Comparison of ENCODE assay signal across 9 cellular contexts in genomic region chr6:166341915-166342292, GRCh38. TPM values are rescaled to one million over a fixed set of nuclear protein-coding genes. Genes with fewer than 3 reads are reported as not detected.
DNase-seq lines count a peak whose midpoint lies in the region; ATAC-seq and TF ChIP-seq lines count a peak whose summit lies in the region.
"Had no signal": no experiment of that assay in that cellular context is flagged by ENCODE, and none has a peak within 500 bp of the region (broad histone marks: within the 10 kb centered on the region; RNA-seq: fewer than 3 reads in every experiment).

No MANE protein-coding gene starts in this region.

- DNase-seq in GM03348 (ENCODE audit: low spot score) (peak; percentile 53), PC-3 (no peak), NCI-H2227 (lab: John Stamatoyannopoulos, UW; ENCODE audit: unreplicated experiment) (no peak), hippocampal formation (lab: John Stamatoyannopoulos, UW) (no peak)

- ATAC-seq in PC-3 (peak; percentile 27), GM19395 (IDR thresholded peaks at IDR 0.05; ENCODE audit: unreplicated experiment) (no peak), GM18873 (IDR thresholded peaks at IDR 0.05; ENCODE audit: low FRiP score, unreplicated experiment) (no peak)

- H3F3A ChIP-seq in PC-3 (ENCODE audit: low read length, unreplicated experiment), result no peaks in the 10 kb centered on the region

- no peaks in the 10 kb centered on the region for H3K27me3 Mint-ChIP-seq in dendritic cell treated with granulocyte-macrophage colony-stimulating factor and Interleukin-4, amounts not matched to agents 40 ng/mL and 50 ng/mL, for 4 days

- POLR2A ChIA-PET in PC-3 (lab: Charles Lee; ENCODE audit: unreplicated experiment), result no interaction called here

- CTCF ChIA-PET in PC-3 (lab: Charles Lee), result no interaction called here

- H3K4me3 Mint-ChIP-seq in dendritic cell treated with granulocyte-macrophage colony-stimulating factor and Interleukin-4, amounts not matched to agents 40 ng/mL and 50 ng/mL, for 4 days, result peak overlapping the region; percentile 92

- H3K36me3 ChIP-seq in PC-3 (ENCODE audit: low read depth, low read length), result no peaks in the 10 kb centered on the region
- H3K36me3 ChIP-seq in muscle layer of colon (ENCODE audit: insufficient read depth, low read length), result peaks cover 11% of the 10 kb centered on the region

- H4K20me1 ChIP-seq in PC-3 (ENCODE audit: low read length), result no peaks in the 10 kb centered on the region

- H3K27me3 ChIP-seq in PC-3 (ENCODE audit: low read length) (no peaks in the 10 kb centered on the region), muscle layer of colon (ENCODE audit: control insufficient read depth in 1 of 2, insufficient read depth in 2 of 2, low read length in 2 of 2) (no peaks in the 10 kb centered on the region)

- intact Hi-C loops in PC-3 (cut with micrococcal nuclease), result loop anchor here (2.0 kb wide), 1 partner anchor 41 kb away; the partner anchor contains the start of gene MPC1
- intact Hi-C loops in dendritic cell treated with granulocyte-macrophage colony-stimulating factor and Interleukin-4, amounts not matched to agents 40 ng/mL and 50 ng/mL, for 4 days (cut with micrococcal nuclease), result loop anchor here (1.0 to 2.0 kb wide), 2 partner anchors 39 to 83 kb away; no protein-coding TSS in a partner anchor

- peaks cover 25% of the 10 kb centered on the region for H3K4me1 Mint-ChIP-seq in dendritic cell treated with granulocyte-macrophage colony-stimulating factor and Interleukin-4, amounts not matched to agents 40 ng/mL and 50 ng/mL, for 4 days (ENCODE audit: low read depth)

- H2AFZ ChIP-seq in PC-3 (ENCODE audit: low read length), result peak overlapping the region; percentile 93

- peak overlapping the region; percentile 98 for H3K4me3 ChIP-seq in PC-3 (ENCODE audit: low read length)
- peak overlapping the region; percentile 94 to 100 for H3K4me3 ChIP-seq in muscle layer of colon (ENCODE audit: low read depth in 1 of 2, low read length in 2 of 2)

- H3K4me2 ChIP-seq in PC-3 (ENCODE audit: low read length), result peak overlapping the region; percentile 99

- H3K9ac ChIP-seq in PC-3 (ENCODE audit: low read length) (peak overlapping the region; percentile 95), muscle layer of colon (ENCODE audit: low read length) (peak overlapping the region; percentile 77)

- H3K27ac Mint-ChIP-seq in dendritic cell treated with granulocyte-macrophage colony-stimulating factor and Interleukin-4, amounts not matched to agents 40 ng/mL and 50 ng/mL, for 4 days, result peak overlapping the region; percentile 94

- peaks cover 55% of the 10 kb centered on the region for H3K79me2 ChIP-seq in PC-3 (ENCODE audit: low read length)

- BruUV-seq in PC-3 (replicated peaks; lab: Mats Ljungman, UMichigan), result TSS peak; percentile 68

- H3K36me3 Mint-ChIP-seq in dendritic cell treated with granulocyte-macrophage colony-stimulating factor and Interleukin-4, amounts not matched to agents 40 ng/mL and 50 ng/mL, for 4 days (ENCODE audit: low read depth), result peaks cover 12% of the 10 kb centered on the region

- TF ChIP-seq CTCF in PC-3 (conservative IDR thresholded peaks at IDR 0.05; ENCODE audit: low read depth, low read length), result no peak

- no peaks in the 10 kb centered on the region for H3K4me1 ChIP-seq in PC-3 (ENCODE audit: insufficient read depth, low read length)
- peaks cover 35% of the 10 kb centered on the region for H3K4me1 ChIP-seq in muscle layer of colon (ENCODE audit: insufficient read depth, low read length)

- peak overlapping the region; percentile 36 for H3K27ac ChIP-seq in PC-3 (ENCODE audit: low read length)
- peak overlapping the region; percentile 93 for H3K27ac ChIP-seq in muscle layer of colon (ENCODE audit: low read depth, low read length)

- H3K9me3 ChIP-seq in PC-3 (ENCODE audit: low read length), result no peaks in the 10 kb centered on the region
- H3K9me3 ChIP-seq in muscle layer of colon (ENCODE audit: low read length), result no peaks in the 10 kb centered on the region

- H3K9me3 Mint-ChIP-seq in dendritic cell treated with granulocyte-macrophage colony-stimulating factor and Interleukin-4, amounts not matched to agents 40 ng/mL and 50 ng/mL, for 4 days, result no peaks in the 10 kb centered on the region

- H3K9me2 ChIP-seq in PC-3 (replicated peaks; ENCODE audit: low read length), result no peaks in the 10 kb centered on the region

RNA-seq across cellular contexts. Expression of gene SFT2D1, which starts 0.4 kb away (rescaled TPM):
- total RNA-seq in PC-3 (2014; rRNA removed), result 28.0 and 32.1 TPM in 2 replicates

RNA-seq across cellular contexts. Expression of gene PRR18, which starts 33.7 kb away (rescaled TPM):
- total RNA-seq in PC-3 (2014; rRNA removed), result not detected in 2 replicates
- total RNA-seq: T-helper 1 cell treated with Interleukin-12 subunit alpha and Interleukin-12 subunit beta and Interleukin-4 antibody, amounts not matched to agents 30 ng/mL and 1 ng/mL, for 36 hours had no signal

RNA-seq across cellular contexts. Expression of gene MPC1, which starts 40.8 kb away (rescaled TPM):
- 10.0 and 26.7 TPM in 2 replicates for total RNA-seq in PC-3 (2014; rRNA removed)
